In genomic region chr3:117874904-117875874, GRCh38 we compare ENCODE assay signal across 28 cellular contexts.
DNase-seq lines count a peak whose midpoint lies in the region; ATAC-seq and TF ChIP-seq lines count a peak whose summit lies in the region.
"Had no signal": no experiment of that assay in that cellular context is flagged by ENCODE, and none has a peak within 500 bp of the region (broad histone marks: within the 10 kb centered on the region; RNA-seq: fewer than 3 reads in every experiment).

No MANE protein-coding gene starts in this region.

- no peak overlapping the region for H3K18ac ChIP-seq in mesenchymal stem cell (ENCODE audit: low read depth in 1 of 2, low read length in 2 of 2)

- DNase-seq in DMS 273 (lab: John Stamatoyannopoulos, UW; ENCODE audit: unreplicated experiment) = peak; percentile 24
- DNase-seq in DMS 273 treated with DMSO at 0.1 percent for 48 hours (lab: John Stamatoyannopoulos, UW) = no peak
- DNase-seq in endodermal cell = no peak
- DNase-seq in mesenchymal stem cell = no peak
- DNase-seq in NCI-H1092 (lab: John Stamatoyannopoulos, UW) = no peak
- DNase-seq in stimulated activated naive B cell treated with anti-CD40 and anti-IgM and Interleukin-4, amounts not matched to agents 10 μg/mL and 1 μg/mL and 100 μg/mL, for 72 hours = no peak
- DNase-seq: 8988T; activated CD4-positive, alpha-beta T cell treated with anti-CD3 and anti-CD28 coated beads for 48 hours; amygdala; CD4-positive, CD25-positive, alpha-beta regulatory T cell; DMS153; MV-4-11; naive thymus-derived CD8-positive, alpha-beta T cell; NCI-H146; NCI-H2107; NCI-H345; occipital lobe; retina; stimulated activated naive CD4-positive, alpha-beta T cell; SW 1271; upper lobe of left lung had no signal

- peak overlapping the region; percentile 14 for H3K4me3 ChIP-seq in endodermal cell (ENCODE audit: low read length)
- no peak overlapping the region for H3K4me3 ChIP-seq in mesenchymal stem cell (ENCODE audit: insufficient read depth in 1 of 2, low read depth in 1 of 2, low read length in 2 of 2)
- H3K4me3 ChIP-seq: skin epidermis, suprapubic skin, upper lobe of left lung had no signal

- H3K27ac ChIP-seq in endodermal cell (ENCODE audit: low read depth, low read length) (no peak overlapping the region), mesenchymal stem cell (ENCODE audit: low read length, poor library complexity, severe bottlenecking) (peak overlapping the region; percentile 86)
- H3K27ac ChIP-seq: HL-60, skin epidermis, suprapubic skin, upper lobe of left lung had no signal

- no peak overlapping the region for H4K8ac ChIP-seq in mesenchymal stem cell (ENCODE audit: low read length)

- WGBS in endodermal cell (ENCODE audit: insufficient coverage in 1 of 2, insufficient read length in 1 of 2), 2 experiments = 68% methylated on average over 1 of the region's 1 CpG; no CpG with 5 or more reads in 1 of the 2 experiments
- 85% methylated on average over 1 of the region's 1 CpG for WGBS in mesenchymal stem cell

- H3K4me1 ChIP-seq in endodermal cell (ENCODE audit: control insufficient read depth, insufficient read depth, low read length) (peaks cover 9% of the 10 kb centered on the region), mesenchymal stem cell (ENCODE audit: control insufficient read depth, insufficient read depth, low read depth, low read length) (peaks cover 2% of the 10 kb centered on the region)
- H3K4me1 ChIP-seq: suprapubic skin, upper lobe of left lung had no signal

- ATAC-seq in HG03139 (IDR thresholded peaks at IDR 0.05; ENCODE audit: unreplicated experiment) (no peak), HG03025 (IDR thresholded peaks at IDR 0.05; ENCODE audit: low FRiP score, unreplicated experiment) (no peak)
- no peak for ATAC-seq in stimulated activated naive B cell treated with anti-CD40 and anti-IgM and Interleukin-4, amounts not matched to agents 10 μg/mL and 1 μg/mL and 100 μg/mL, for 72 hours (replicated peaks)
- ATAC-seq: activated T-helper 17 cell treated with anti-CD3 and anti-CD28 coated beads, Interleukin-2, amount 50 U/mL, for 72 hours; naive thymus-derived CD8-positive, alpha-beta T cell had no signal

- no peak overlapping the region for H3K14ac ChIP-seq in mesenchymal stem cell (ENCODE audit: low read length in 2 of 2)

- H3K4me3 Mint-ChIP-seq in endodermal cell = no peak overlapping the region
- H3K4me3 Mint-ChIP-seq in stimulated activated naive B cell treated with anti-CD40 and anti-IgM and Interleukin-4, amounts not matched to agents 10 μg/mL and 1 μg/mL and 100 μg/mL, for 72 hours = no peak overlapping the region
- H3K4me3 Mint-ChIP-seq: activated naive CD4-positive, alpha-beta T cell treated with anti-CD3 and anti-CD28 coated beads, Interleukin-2, amount 50 U/mL, for 24 hours; activated T-helper 17 cell treated with anti-CD3 and anti-CD28 coated beads, Interleukin-2, amount 50 U/mL, for 72 hours; CD4-positive, CD25-positive, alpha-beta regulatory T cell; naive thymus-derived CD8-positive, alpha-beta T cell had no signal

- H3K79me1 ChIP-seq in mesenchymal stem cell (replicated peaks; ENCODE audit: low read length, poor library complexity, severe bottlenecking) = no peaks in the 10 kb centered on the region

- no peak overlapping the region for H3K4me2 ChIP-seq in mesenchymal stem cell (ENCODE audit: low read length, poor library complexity, severe bottlenecking)

- peaks cover 4% of the 10 kb centered on the region for H3K27me3 Mint-ChIP-seq in endodermal cell (ENCODE audit: insufficient read depth)
- H3K27me3 Mint-ChIP-seq in stimulated activated naive B cell treated with anti-CD40 and anti-IgM and Interleukin-4, amounts not matched to agents 10 μg/mL and 1 μg/mL and 100 μg/mL, for 72 hours = no peaks in the 10 kb centered on the region
- H3K27me3 Mint-ChIP-seq: activated naive CD4-positive, alpha-beta T cell treated with anti-CD3 and anti-CD28 coated beads, Interleukin-2, amount 50 U/mL, for 24 hours; activated T-helper 17 cell treated with anti-CD3 and anti-CD28 coated beads, Interleukin-2, amount 50 U/mL, for 72 hours; CD4-positive, CD25-positive, alpha-beta regulatory T cell; naive thymus-derived CD8-positive, alpha-beta T cell had no signal

- no peak overlapping the region for H3K4ac ChIP-seq in mesenchymal stem cell (ENCODE audit: low read depth in 1 of 2, low read length in 2 of 2)

- TF ChIP-seq CTCF in endodermal cell (conservative IDR thresholded peaks at IDR 0.05) = no peak

- H2BK15ac ChIP-seq in mesenchymal stem cell (ENCODE audit: low read depth, poor library complexity, severe bottlenecking) = no peak overlapping the region

- peak overlapping the region; percentile 69 for H3K27ac Mint-ChIP-seq in endodermal cell
- H3K27ac Mint-ChIP-seq in stimulated activated naive B cell treated with anti-CD40 and anti-IgM and Interleukin-4, amounts not matched to agents 10 μg/mL and 1 μg/mL and 100 μg/mL, for 72 hours = no peak overlapping the region
- H3K27ac Mint-ChIP-seq: activated naive CD4-positive, alpha-beta T cell treated with anti-CD3 and anti-CD28 coated beads, Interleukin-2, amount 50 U/mL, for 24 hours; activated T-helper 17 cell treated with anti-CD3 and anti-CD28 coated beads, Interleukin-2, amount 50 U/mL, for 72 hours; naive thymus-derived CD8-positive, alpha-beta T cell had no signal

- no peak overlapping the region for H2BK5ac ChIP-seq in mesenchymal stem cell (ENCODE audit: low read depth, low read length, poor library complexity, severe bottlenecking)

- H3K36me3 Mint-ChIP-seq in endodermal cell (ENCODE audit: low read depth) = no peaks in the 10 kb centered on the region
- no peaks in the 10 kb centered on the region for H3K36me3 Mint-ChIP-seq in stimulated activated naive B cell treated with anti-CD40 and anti-IgM and Interleukin-4, amounts not matched to agents 10 μg/mL and 1 μg/mL and 100 μg/mL, for 72 hours
- H3K36me3 Mint-ChIP-seq: activated naive CD4-positive, alpha-beta T cell treated with anti-CD3 and anti-CD28 coated beads, Interleukin-2, amount 50 U/mL, for 24 hours; CD4-positive, CD25-positive, alpha-beta regulatory T cell had no signal

- no peak overlapping the region for H3K23ac ChIP-seq in mesenchymal stem cell (ENCODE audit: low read length in 2 of 2)

- H3K27me3 ChIP-seq in endodermal cell (ENCODE audit: control insufficient read depth, insufficient read depth, low read length, poor library complexity, severe bottlenecking) (peaks cover 9% of the 10 kb centered on the region), mesenchymal stem cell (ENCODE audit: control insufficient read depth in 1 of 2, insufficient read depth in 1 of 2, low read length in 2 of 2) (peaks cover 0 to 3% of the 10 kb centered on the region in 2 experiments)
- H3K27me3 ChIP-seq: suprapubic skin, upper lobe of left lung had no signal

- H2BK120ac ChIP-seq in mesenchymal stem cell (ENCODE audit: low read depth, low read length) = no peak overlapping the region

- H3K4me1 Mint-ChIP-seq in endodermal cell = peaks cover 41% of the 10 kb centered on the region
- H3K4me1 Mint-ChIP-seq in stimulated activated naive B cell treated with anti-CD40 and anti-IgM and Interleukin-4, amounts not matched to agents 10 μg/mL and 1 μg/mL and 100 μg/mL, for 72 hours = no peaks in the 10 kb centered on the region
- H3K4me1 Mint-ChIP-seq: activated naive CD4-positive, alpha-beta T cell treated with anti-CD3 and anti-CD28 coated beads, Interleukin-2, amount 50 U/mL, for 24 hours; activated T-helper 17 cell treated with anti-CD3 and anti-CD28 coated beads, Interleukin-2, amount 50 U/mL, for 72 hours; CD4-positive, CD25-positive, alpha-beta regulatory T cell; naive thymus-derived CD8-positive, alpha-beta T cell had no signal

- peaks cover 4% of the 10 kb centered on the region for H3K9me3 ChIP-seq in endodermal cell (ENCODE audit: control insufficient read depth, low read length)
- H3K9me3 ChIP-seq in mesenchymal stem cell (ENCODE audit: control insufficient read depth, low read length) = no peaks in the 10 kb centered on the region
- H3K9me3 ChIP-seq: suprapubic skin, upper lobe of left lung had no signal

- no peaks in the 10 kb centered on the region for H3K9me3 Mint-ChIP-seq in endodermal cell
- H3K9me3 Mint-ChIP-seq in stimulated activated naive B cell treated with anti-CD40 and anti-IgM and Interleukin-4, amounts not matched to agents 10 μg/mL and 1 μg/mL and 100 μg/mL, for 72 hours = no peaks in the 10 kb centered on the region

- no peaks in the 10 kb centered on the region for H3K36me3 ChIP-seq in endodermal cell (ENCODE audit: control insufficient read depth, insufficient read depth, low read length)
- H3K36me3 ChIP-seq in mesenchymal stem cell (ENCODE audit: control insufficient read depth in 1 of 2, insufficient read depth in 2 of 2, low read depth in 1 of 2, low read length in 2 of 2) = no peaks in the 10 kb centered on the region
- H3K36me3 ChIP-seq: suprapubic skin, upper lobe of left lung had no signal

- no peak overlapping the region for H2AFZ ChIP-seq in mesenchymal stem cell (ENCODE audit: low read depth, low read length)

- H3K9ac ChIP-seq in endodermal cell (ENCODE audit: extremely low read depth, low read length, poor library complexity, severe bottlenecking) (no peak overlapping the region), mesenchymal stem cell (ENCODE audit: low read length) (no peak overlapping the region)

- no peak overlapping the region for H4K91ac ChIP-seq in mesenchymal stem cell (ENCODE audit: low read length)

- no peak overlapping the region for H2BK12ac ChIP-seq in mesenchymal stem cell (ENCODE audit: low read length in 2 of 2)

- H2AK5ac ChIP-seq in mesenchymal stem cell (ENCODE audit: low read length, severe bottlenecking) = no peak overlapping the region
